1 cellular context compared by ENCODE assay signal in the genomic region with DNA sequence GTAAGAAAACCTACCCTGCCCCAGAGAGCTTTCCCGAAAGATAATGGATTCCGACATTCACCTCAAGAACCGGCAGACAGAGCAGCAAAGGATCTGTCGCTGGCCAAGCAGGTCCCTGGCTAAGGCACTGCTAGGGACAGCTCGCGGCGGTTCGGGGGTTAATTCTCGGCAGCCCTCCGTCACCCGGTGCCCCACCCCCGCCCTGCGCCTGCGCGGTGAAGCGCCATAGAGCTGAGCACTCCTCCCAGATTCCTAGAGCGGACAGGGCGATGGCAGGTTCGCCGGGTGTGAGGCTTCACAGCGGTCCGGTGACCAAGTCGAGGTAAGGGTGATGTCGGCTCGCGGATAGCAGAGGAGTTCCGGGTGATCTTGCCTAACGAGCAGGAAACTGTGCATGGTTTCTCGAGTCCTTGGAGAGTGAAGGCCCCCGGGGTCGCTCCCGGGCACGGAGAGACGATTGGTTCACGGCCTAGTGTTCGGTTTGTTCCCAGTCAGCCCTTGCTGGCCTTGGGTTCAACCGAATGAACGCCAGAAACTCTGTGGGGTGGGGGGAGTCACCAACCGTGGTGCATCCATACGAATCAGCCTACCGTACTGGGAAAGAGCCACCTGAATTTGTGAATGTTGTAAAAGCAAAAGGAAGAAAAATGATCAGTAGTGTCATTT.
TF ChIP-seq lines count a peak whose summit lies in the region.

A gene (minus strand): TSS at position 160 of the 666 bp plus-strand sequence. CDS start 25,877 bp downstream, outside the sequence.

TF ChIP-seq in HepG2, 621 proteins besides CTCF, POLR2A, EP300 and RAD21 (continued from another document and continues in another):
- TF ChIP-seq, protein P1, sequence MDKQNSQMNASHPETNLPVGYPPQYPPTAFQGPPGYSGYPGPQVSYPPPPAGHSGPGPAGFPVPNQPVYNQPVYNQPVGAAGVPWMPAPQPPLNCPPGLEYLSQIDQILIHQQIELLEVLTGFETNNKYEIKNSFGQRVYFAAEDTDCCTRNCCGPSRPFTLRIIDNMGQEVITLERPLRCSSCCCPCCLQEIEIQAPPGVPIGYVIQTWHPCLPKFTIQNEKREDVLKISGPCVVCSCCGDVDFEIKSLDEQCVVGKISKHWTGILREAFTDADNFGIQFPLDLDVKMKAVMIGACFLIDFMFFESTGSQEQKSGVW (CRISPR knock-in tag; IDR thresholded peaks at IDR 0.05; ENCODE audit: borderline replicate concordance): peak; percentile 85; the same call in 1 of the 2 replicates
- TF ChIP-seq TGIF2 (CRISPR knock-in tag; IDR thresholded peaks at IDR 0.05) (peak; percentile 79; the same call in 1 of the 2 replicates), ZMAT3 (CRISPR knock-in tag; conservative IDR thresholded peaks at IDR 0.05) (peak; percentile 97; the same call in 1 of the 2 replicates), ZNF703 (CRISPR knock-in tag; IDR thresholded peaks at IDR 0.05; ENCODE audit: borderline replicate concordance) (no peak), ZKSCAN5 (CRISPR knock-in tag; IDR thresholded peaks at IDR 0.05) (no peak), SALL1 (CRISPR knock-in tag; IDR thresholded peaks at IDR 0.05) (peak; percentile 97), ARNTL (CRISPR knock-in tag; IDR thresholded peaks at IDR 0.05) (0 out of 2 replicates have a peak, but pooled peaks have one; percentile 45), ZNF749 (CRISPR knock-in tag; IDR thresholded peaks at IDR 0.05; ENCODE audit: borderline replicate concordance) (0 out of 2 replicates have a peak, but pooled peaks have one; percentile 55), DPF2 (CRISPR knock-in tag; IDR thresholded peaks at IDR 0.05; ENCODE audit: borderline replicate concordance, low read depth) (no peak), NFYB (CRISPR knock-in tag; IDR thresholded peaks at IDR 0.05) (no peak), ZNF432 (CRISPR knock-in tag; IDR thresholded peaks at IDR 0.05; ENCODE audit: borderline replicate concordance) (no peak), ZNF737 (CRISPR knock-in tag; IDR thresholded peaks at IDR 0.05; ENCODE audit: borderline replicate concordance) (peak; percentile 99; the same call in 1 of the 2 replicates), GATAD2A (CRISPR knock-in tag; IDR thresholded peaks at IDR 0.05) (peak; percentile 79), SP140L (CRISPR knock-in tag; IDR thresholded peaks at IDR 0.05; ENCODE audit: borderline replicate concordance) (0 out of 2 replicates have a peak, but pooled peaks have one; percentile 54), PITX1 (CRISPR knock-in tag; IDR thresholded peaks at IDR 0.05) (peak; percentile 64; the same call in 1 of the 2 replicates), IRF2 (CRISPR knock-in tag; IDR thresholded peaks at IDR 0.05) (peak; percentile 91), THAP11 (CRISPR knock-in tag; IDR thresholded peaks at IDR 0.05) (peak; percentile 92), ZFP36 (IDR thresholded peaks at IDR 0.05; ENCODE audit: borderline replicate concordance, low read depth, low read length, partially characterized antibody) (no peak), ZNF441 (CRISPR knock-in tag; IDR thresholded peaks at IDR 0.05; ENCODE audit: borderline replicate concordance) (peak; percentile 92), NR2C2 (CRISPR knock-in tag; IDR thresholded peaks at IDR 0.05; ENCODE audit: borderline replicate concordance) (peak; percentile 91), ZNF83 (CRISPR knock-in tag; IDR thresholded peaks at IDR 0.05; ENCODE audit: borderline replicate concordance) (0 out of 2 replicates have a peak, but pooled peaks have one; percentile 60), ZNF44 (CRISPR knock-in tag; IDR thresholded peaks at IDR 0.05) (peak; percentile 83; the same call in 1 of the 2 replicates), ADNP (CRISPR knock-in tag; IDR thresholded peaks at IDR 0.05) (no peak), ARNT (IDR thresholded peaks at IDR 0.05) (no peak), ARNT2 (CRISPR knock-in tag; IDR thresholded peaks at IDR 0.05; ENCODE audit: low read depth) (peak; percentile 60; the same call in 1 of the 2 replicates)
- TF ChIP-seq, protein P2, sequence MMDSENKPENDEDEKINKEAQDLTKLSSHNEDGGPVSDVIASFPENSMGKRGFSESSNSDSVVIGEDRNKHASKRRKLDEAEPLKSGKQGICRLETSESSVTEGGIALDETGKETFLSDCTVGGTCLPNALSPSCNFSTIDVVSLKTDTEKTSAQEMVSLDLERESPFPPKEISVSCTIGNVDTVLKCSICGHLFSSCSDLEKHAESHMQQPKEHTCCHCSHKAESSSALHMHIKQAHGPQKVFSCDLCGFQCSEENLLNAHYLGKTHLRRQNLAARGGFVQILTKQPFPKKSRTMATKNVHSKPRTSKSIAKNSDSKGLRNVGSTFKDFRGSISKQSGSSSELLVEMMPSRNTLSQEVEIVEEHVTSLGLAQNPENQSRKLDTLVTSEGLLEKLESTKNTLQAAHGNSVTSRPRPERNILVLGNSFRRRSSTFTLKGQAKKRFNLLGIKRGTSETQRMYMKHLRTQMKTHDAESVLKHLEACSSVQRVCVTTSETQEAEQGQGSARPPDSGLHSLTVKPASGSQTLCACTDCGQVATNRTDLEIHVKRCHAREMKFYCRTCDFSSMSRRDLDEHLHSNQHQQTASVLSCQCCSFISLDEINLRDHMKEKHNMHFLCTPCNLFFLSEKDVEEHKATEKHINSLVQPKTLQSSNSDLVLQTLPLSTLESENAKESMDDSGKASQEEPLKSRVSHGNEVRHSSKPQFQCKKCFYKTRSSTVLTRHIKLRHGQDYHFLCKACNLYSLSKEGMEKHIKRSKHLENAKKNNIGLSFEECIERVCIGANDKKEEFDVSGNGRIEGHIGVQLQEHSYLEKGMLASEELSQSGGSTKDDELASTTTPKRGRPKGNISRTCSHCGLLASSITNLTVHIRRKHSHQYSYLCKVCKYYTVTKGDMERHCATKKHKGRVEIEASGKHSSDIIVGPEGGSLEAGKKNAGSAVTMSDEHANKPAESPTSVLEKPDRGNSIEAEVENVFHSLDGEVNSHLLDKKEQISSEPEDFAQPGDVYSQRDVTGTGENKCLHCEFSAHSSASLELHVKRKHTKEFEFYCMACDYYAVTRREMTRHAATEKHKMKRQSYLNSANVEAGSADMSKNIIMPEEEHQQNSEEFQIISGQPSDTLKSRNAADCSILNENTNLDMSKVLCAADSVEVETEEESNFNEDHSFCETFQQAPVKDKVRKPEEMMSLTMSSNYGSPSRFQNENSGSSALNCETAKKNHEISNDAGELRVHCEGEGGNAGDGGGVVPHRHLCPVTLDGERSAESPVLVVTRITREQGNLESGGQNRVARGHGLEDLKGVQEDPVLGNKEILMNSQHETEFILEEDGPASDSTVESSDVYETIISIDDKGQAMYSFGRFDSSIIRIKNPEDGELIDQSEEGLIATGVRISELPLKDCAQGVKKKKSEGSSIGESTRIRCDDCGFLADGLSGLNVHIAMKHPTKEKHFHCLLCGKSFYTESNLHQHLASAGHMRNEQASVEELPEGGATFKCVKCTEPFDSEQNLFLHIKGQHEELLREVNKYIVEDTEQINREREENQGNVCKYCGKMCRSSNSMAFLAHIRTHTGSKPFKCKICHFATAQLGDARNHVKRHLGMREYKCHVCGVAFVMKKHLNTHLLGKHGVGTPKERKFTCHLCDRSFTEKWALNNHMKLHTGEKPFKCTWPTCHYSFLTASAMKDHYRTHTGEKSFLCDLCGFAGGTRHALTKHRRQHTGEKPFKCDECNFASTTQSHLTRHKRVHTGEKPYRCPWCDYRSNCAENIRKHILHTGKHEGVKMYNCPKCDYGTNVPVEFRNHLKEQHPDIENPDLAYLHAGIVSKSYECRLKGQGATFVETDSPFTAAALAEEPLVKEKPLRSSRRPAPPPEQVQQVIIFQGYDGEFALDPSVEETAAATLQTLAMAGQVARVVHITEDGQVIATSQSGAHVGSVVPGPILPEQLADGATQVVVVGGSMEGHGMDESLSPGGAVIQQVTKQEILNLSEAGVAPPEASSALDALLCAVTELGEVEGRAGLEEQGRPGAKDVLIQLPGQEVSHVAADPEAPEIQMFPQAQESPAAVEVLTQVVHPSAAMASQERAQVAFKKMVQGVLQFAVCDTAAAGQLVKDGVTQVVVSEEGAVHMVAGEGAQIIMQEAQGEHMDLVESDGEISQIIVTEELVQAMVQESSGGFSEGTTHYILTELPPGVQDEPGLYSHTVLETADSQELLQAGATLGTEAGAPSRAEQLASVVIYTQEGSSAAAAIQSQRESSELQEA (CRISPR knock-in tag; IDR thresholded peaks at IDR 0.05; ENCODE audit: not compliant biosample characterization): no peak
- TF ChIP-seq, protein P3, sequence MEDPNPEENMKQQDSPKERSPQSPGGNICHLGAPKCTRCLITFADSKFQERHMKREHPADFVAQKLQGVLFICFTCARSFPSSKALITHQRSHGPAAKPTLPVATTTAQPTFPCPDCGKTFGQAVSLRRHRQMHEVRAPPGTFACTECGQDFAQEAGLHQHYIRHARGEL (CRISPR knock-in tag; IDR thresholded peaks at IDR 0.05): peak; percentile 77; the same call in 1 of the 2 replicates
- TF ChIP-seq, protein P4, sequence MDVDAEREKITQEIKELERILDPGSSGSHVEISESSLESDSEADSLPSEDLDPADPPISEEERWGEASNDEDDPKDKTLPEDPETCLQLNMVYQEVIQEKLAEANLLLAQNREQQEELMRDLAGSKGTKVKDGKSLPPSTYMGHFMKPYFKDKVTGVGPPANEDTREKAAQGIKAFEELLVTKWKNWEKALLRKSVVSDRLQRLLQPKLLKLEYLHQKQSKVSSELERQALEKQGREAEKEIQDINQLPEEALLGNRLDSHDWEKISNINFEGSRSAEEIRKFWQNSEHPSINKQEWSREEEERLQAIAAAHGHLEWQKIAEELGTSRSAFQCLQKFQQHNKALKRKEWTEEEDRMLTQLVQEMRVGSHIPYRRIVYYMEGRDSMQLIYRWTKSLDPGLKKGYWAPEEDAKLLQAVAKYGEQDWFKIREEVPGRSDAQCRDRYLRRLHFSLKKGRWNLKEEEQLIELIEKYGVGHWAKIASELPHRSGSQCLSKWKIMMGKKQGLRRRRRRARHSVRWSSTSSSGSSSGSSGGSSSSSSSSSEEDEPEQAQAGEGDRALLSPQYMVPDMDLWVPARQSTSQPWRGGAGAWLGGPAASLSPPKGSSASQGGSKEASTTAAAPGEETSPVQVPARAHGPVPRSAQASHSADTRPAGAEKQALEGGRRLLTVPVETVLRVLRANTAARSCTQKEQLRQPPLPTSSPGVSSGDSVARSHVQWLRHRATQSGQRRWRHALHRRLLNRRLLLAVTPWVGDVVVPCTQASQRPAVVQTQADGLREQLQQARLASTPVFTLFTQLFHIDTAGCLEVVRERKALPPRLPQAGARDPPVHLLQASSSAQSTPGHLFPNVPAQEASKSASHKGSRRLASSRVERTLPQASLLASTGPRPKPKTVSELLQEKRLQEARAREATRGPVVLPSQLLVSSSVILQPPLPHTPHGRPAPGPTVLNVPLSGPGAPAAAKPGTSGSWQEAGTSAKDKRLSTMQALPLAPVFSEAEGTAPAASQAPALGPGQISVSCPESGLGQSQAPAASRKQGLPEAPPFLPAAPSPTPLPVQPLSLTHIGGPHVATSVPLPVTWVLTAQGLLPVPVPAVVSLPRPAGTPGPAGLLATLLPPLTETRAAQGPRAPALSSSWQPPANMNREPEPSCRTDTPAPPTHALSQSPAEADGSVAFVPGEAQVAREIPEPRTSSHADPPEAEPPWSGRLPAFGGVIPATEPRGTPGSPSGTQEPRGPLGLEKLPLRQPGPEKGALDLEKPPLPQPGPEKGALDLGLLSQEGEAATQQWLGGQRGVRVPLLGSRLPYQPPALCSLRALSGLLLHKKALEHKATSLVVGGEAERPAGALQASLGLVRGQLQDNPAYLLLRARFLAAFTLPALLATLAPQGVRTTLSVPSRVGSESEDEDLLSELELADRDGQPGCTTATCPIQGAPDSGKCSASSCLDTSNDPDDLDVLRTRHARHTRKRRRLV (CRISPR knock-in tag; IDR thresholded peaks at IDR 0.05): 0 out of 2 replicates have a peak, but pooled peaks have one; percentile 55
- TF ChIP-seq, protein P5, sequence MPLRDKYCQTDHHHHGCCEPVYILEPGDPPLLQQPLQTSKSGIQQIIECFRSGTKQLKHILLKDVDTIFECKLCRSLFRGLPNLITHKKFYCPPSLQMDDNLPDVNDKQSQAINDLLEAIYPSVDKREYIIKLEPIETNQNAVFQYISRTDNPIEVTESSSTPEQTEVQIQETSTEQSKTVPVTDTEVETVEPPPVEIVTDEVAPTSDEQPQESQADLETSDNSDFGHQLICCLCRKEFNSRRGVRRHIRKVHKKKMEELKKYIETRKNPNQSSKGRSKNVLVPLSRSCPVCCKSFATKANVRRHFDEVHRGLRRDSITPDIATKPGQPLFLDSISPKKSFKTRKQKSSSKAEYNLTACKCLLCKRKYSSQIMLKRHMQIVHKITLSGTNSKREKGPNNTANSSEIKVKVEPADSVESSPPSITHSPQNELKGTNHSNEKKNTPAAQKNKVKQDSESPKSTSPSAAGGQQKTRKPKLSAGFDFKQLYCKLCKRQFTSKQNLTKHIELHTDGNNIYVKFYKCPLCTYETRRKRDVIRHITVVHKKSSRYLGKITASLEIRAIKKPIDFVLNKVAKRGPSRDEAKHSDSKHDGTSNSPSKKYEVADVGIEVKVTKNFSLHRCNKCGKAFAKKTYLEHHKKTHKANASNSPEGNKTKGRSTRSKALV (CRISPR knock-in tag; IDR thresholded peaks at IDR 0.05): peak; percentile 54; the same call in 1 of the 2 replicates
- TF ChIP-seq, protein P6, sequence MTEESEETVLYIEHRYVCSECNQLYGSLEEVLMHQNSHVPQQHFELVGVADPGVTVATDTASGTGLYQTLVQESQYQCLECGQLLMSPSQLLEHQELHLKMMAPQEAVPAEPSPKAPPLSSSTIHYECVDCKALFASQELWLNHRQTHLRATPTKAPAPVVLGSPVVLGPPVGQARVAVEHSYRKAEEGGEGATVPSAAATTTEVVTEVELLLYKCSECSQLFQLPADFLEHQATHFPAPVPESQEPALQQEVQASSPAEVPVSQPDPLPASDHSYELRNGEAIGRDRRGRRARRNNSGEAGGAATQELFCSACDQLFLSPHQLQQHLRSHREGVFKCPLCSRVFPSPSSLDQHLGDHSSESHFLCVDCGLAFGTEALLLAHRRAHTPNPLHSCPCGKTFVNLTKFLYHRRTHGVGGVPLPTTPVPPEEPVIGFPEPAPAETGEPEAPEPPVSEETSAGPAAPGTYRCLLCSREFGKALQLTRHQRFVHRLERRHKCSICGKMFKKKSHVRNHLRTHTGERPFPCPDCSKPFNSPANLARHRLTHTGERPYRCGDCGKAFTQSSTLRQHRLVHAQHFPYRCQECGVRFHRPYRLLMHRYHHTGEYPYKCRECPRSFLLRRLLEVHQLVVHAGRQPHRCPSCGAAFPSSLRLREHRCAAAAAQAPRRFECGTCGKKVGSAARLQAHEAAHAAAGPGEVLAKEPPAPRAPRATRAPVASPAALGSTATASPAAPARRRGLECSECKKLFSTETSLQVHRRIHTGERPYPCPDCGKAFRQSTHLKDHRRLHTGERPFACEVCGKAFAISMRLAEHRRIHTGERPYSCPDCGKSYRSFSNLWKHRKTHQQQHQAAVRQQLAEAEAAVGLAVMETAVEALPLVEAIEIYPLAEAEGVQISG (CRISPR knock-in tag; IDR thresholded peaks at IDR 0.05): peak; percentile 100
